16 cellular contexts compared by ENCODE assay signal in genomic region chr17:77792626-77793025, GRCh38.
DNase-seq lines count a peak whose midpoint lies in the region; ATAC-seq and TF ChIP-seq lines count a peak whose summit lies in the region.
"Had no signal": no experiment of that assay in that cellular context is flagged by ENCODE, and none has a peak within 500 bp of the region (broad histone marks: within the 10 kb centered on the region; RNA-seq: fewer than 3 reads in every experiment).

No MANE protein-coding gene starts in this region.

- H2AK5ac ChIP-seq in neuronal stem cell (ENCODE audit: low read depth, low read length), result no peak overlapping the region

- ATAC-seq in GM23338 (no peak), HG02884 (IDR thresholded peaks at IDR 0.05; ENCODE audit: unreplicated experiment) (no peak)
- ATAC-seq: CD8-positive, alpha-beta T cell; HCT116 had no signal

- peak overlapping the region; percentile 4 for H2BK5ac ChIP-seq in neuronal stem cell (ENCODE audit: low read length)

- H3K27me3 ChIP-seq in GM23338 (ENCODE audit: insufficient read depth) (peaks cover 47% of the 10 kb centered on the region), neuronal stem cell (ENCODE audit: control insufficient read depth in 3 of 3, insufficient read depth in 3 of 3, low read depth in 1 of 3, low read length in 3 of 3) (peaks cover 0 to 44% (median 35%) of the 10 kb centered on the region in 3 experiments)

- WGBS in neuronal stem cell (ENCODE audit: extremely low coverage in 2 of 2, insufficient read length in 2 of 2, insufficient replicate concordance in 1 of 2), 2 donors, result no CpG with 5 or more reads among the region's 10 CpGs

- H2AFZ ChIP-seq in GM23338, result no peak overlapping the region
- no peak overlapping the region for H2AFZ ChIP-seq in neuronal stem cell (ENCODE audit: low read length)

- H4K8ac ChIP-seq in neuronal stem cell (ENCODE audit: low read depth, low read length), result no peak overlapping the region

- H3K79me1 ChIP-seq in neuronal stem cell (ENCODE audit: low read depth, low read length), result no peaks in the 10 kb centered on the region

- H3K4ac ChIP-seq in neuronal stem cell (ENCODE audit: low read length), result no peak overlapping the region

- H3K4me1 Mint-ChIP-seq in CD14-positive monocyte (no peaks in the 10 kb centered on the region), GM23338 (peaks cover 54% of the 10 kb centered on the region), glutamatergic neuron (ENCODE audit: low read depth, unreplicated experiment) (peaks cover 4% of the 10 kb centered on the region)

- H4K91ac ChIP-seq in neuronal stem cell (ENCODE audit: low read depth, low read length, poor library complexity), result no peak overlapping the region

- H3K23ac ChIP-seq in neuronal stem cell (ENCODE audit: low read depth, low read length, poor library complexity), result no peak overlapping the region

- no peak overlapping the region for H3K4me3 Mint-ChIP-seq in CD14-positive monocyte
- H3K4me3 Mint-ChIP-seq in GM23338, result no peak overlapping the region
- no peak overlapping the region for H3K4me3 Mint-ChIP-seq in glutamatergic neuron (ENCODE audit: unreplicated experiment)
- H3K4me3 Mint-ChIP-seq: CD4-positive, CD25-positive, alpha-beta regulatory T cell; CD8-positive, alpha-beta T cell; H9 had no signal

- peaks cover 0 to 2% (median 0%) of the 10 kb centered on the region in 7 donors for H3K9me3 Mint-ChIP-seq in CD14-positive monocyte
- H3K9me3 Mint-ChIP-seq in GM23338, result peaks cover 19% of the 10 kb centered on the region; the same call in 2 of the 3 replicates
- H3K9me3 Mint-ChIP-seq in glutamatergic neuron (ENCODE audit: unreplicated experiment), result peaks cover 3% of the 10 kb centered on the region
- H3K9me3 Mint-ChIP-seq: CD4-positive, CD25-positive, alpha-beta regulatory T cell; CD8-positive, alpha-beta T cell had no signal

- H3K36me3 ChIP-seq in GM23338 (ENCODE audit: insufficient read depth) (no peaks in the 10 kb centered on the region), neuronal stem cell (replicated peaks in 1 of 2; ENCODE audit: control insufficient read depth in 2 of 2, insufficient read depth in 2 of 2, low read length in 2 of 2) (no peaks in the 10 kb centered on the region)

- intact Hi-C loops in CD14-positive monocyte (cut with micrococcal nuclease), result no loop called here

- no peaks in the 10 kb centered on the region for H3K79me2 ChIP-seq in GM23338 (replicated peaks; ENCODE audit: insufficient read depth)

- no peak overlapping the region for H2BK120ac ChIP-seq in neuronal stem cell (ENCODE audit: low read depth, low read length)

- H3K27me3 Mint-ChIP-seq in CD14-positive monocyte (ENCODE audit: low read depth in 3 of 3) (peaks cover 20 to 30% (median 30%) of the 10 kb centered on the region in 3 donors), GM23338 (ENCODE audit: insufficient read depth, low read depth, poor library complexity) (peaks cover 61% of the 10 kb centered on the region), glutamatergic neuron (ENCODE audit: unreplicated experiment) (peaks cover 12% of the 10 kb centered on the region)

- no peak overlapping the region for H3K14ac ChIP-seq in neuronal stem cell (ENCODE audit: low read length)

- H2BK15ac ChIP-seq in neuronal stem cell (ENCODE audit: low read length), result no peak overlapping the region

- H3K4me2 ChIP-seq in GM23338 (peak overlapping the region; percentile 14; the same call in 1 of the 2 replicates), neuronal stem cell (ENCODE audit: insufficient read depth, low read length, poor library complexity, severe bottlenecking) (no peak overlapping the region)

- peak overlapping the region; percentile 80 for H3K18ac ChIP-seq in neuronal stem cell (ENCODE audit: low read length)

- TF ChIP-seq CTCF in CD14-positive monocyte (IDR thresholded peaks at IDR 0.05) (no peak), GM23338 (conservative IDR thresholded peaks at IDR 0.05; ENCODE audit: low read depth in 2 of 2) (no peak), glutamatergic neuron (IDR thresholded peaks at IDR 0.05; ENCODE audit: partially characterized antibody, unreplicated experiment) (no peak)

- H3K27ac ChIP-seq in GM23338 (ENCODE audit: low read depth), result no peak overlapping the region
- H3K27ac ChIP-seq in neuronal stem cell (replicated peaks; ENCODE audit: low read length), result no peak overlapping the region

- no peak overlapping the region for H3K9ac ChIP-seq in neuronal stem cell (ENCODE audit: low read depth, low read length, poor library complexity)

- H3K4me3 ChIP-seq in GM23338 (no peak overlapping the region), neuronal stem cell (ENCODE audit: low read length in 2 of 2) (no peak overlapping the region)

- H3K27ac Mint-ChIP-seq in CD14-positive monocyte, result no peak overlapping the region
- no peak overlapping the region for H3K27ac Mint-ChIP-seq in GM23338
- H3K27ac Mint-ChIP-seq in glutamatergic neuron (ENCODE audit: unreplicated experiment), result no peak overlapping the region
- H3K27ac Mint-ChIP-seq: CD4-positive, CD25-positive, alpha-beta regulatory T cell; CD8-positive, alpha-beta T cell had no signal

- no peaks in the 10 kb centered on the region for H3K9me3 ChIP-seq in neuronal stem cell (replicated peaks in 1 of 2; ENCODE audit: control insufficient read depth in 2 of 2, insufficient read depth in 1 of 2, low read depth in 1 of 2, low read length in 2 of 2)
- H3K9me3 ChIP-seq: Caco-2 had no signal

- no peaks in the 10 kb centered on the region for H3K36me3 Mint-ChIP-seq in CD14-positive monocyte
- H3K36me3 Mint-ChIP-seq in GM23338 (ENCODE audit: low read depth), result peaks cover 17% of the 10 kb centered on the region
- peaks cover 3% of the 10 kb centered on the region for H3K36me3 Mint-ChIP-seq in glutamatergic neuron (ENCODE audit: unreplicated experiment)
- H3K36me3 Mint-ChIP-seq: CD4-positive, CD25-positive, alpha-beta regulatory T cell; CD8-positive, alpha-beta T cell had no signal

- no peaks in the 10 kb centered on the region for H3K9me2 ChIP-seq in GM23338 (ENCODE audit: insufficient read depth)

- no peaks in the 10 kb centered on the region for H4K20me1 ChIP-seq in GM23338 (replicated peaks; ENCODE audit: insufficient read depth)

- peaks cover 6% of the 10 kb centered on the region; the same call in 1 of the 2 replicates for H3F3A ChIP-seq in GM23338 (replicated peaks; ENCODE audit: low read depth)

- H2BK12ac ChIP-seq in neuronal stem cell (ENCODE audit: low read length), result no peak overlapping the region

- H3K4me1 ChIP-seq in GM23338 (ENCODE audit: insufficient read depth), result peaks cover 44% of the 10 kb centered on the region
- peaks cover 3 to 10% of the 10 kb centered on the region in 2 donors for H3K4me1 ChIP-seq in neuronal stem cell (ENCODE audit: control insufficient read depth in 2 of 2, insufficient read depth in 1 of 2, low read depth in 1 of 2, low read length in 2 of 2)
- H3K4me1 ChIP-seq: Caco-2 had no signal

- peak; percentile 21 for DNase-seq in CD14-positive monocyte (ENCODE audit: low spot score)
- DNase-seq in GM23338 (ENCODE audit: low spot score), result no peak
- peak; percentile 6 for DNase-seq in glutamatergic neuron
- no peak for DNase-seq in neuronal stem cell (ENCODE audit: low spot score)
- DNase-seq in activated CD4-positive, alpha-beta T cell treated with anti-CD3 and anti-CD28 coated beads, Interleukin-2, amount 50 U/mL, for 1 hour, result no peak
- DNase-seq in kidney tubule cell (ENCODE audit: low spot score), result no peak
- no peak for DNase-seq in NCI-H187 (lab: John Stamatoyannopoulos, UW)
- DNase-seq: C1 segment of cervical spinal cord; Caco-2; CD4-positive, CD25-positive, alpha-beta regulatory T cell; CD8-positive, alpha-beta T cell; DMS153; DND-41; H9 had no signal

TF ChIP-seq in GM23338, 12 proteins besides CTCF, POLR2A, EP300 and RAD21 (continues in another document):
- TF ChIP-seq REST (IDR thresholded peaks at IDR 0.05; ENCODE audit: unreplicated experiment) (no peak), EZH2phosphoT487 (IDR thresholded peaks at IDR 0.05; ENCODE audit: unreplicated experiment) (no peak), ETS1 (IDR thresholded peaks at IDR 0.05) (no peak), POLR2AphosphoS5 (IDR thresholded peaks at IDR 0.05; ENCODE audit: low read depth) (no peak)

Comparison
In these comparisons a context has a peak if more than half of its experiments do, and no peak if none do; other contexts are left out.
1. DNase-seq: peak in CD14-positive monocyte (single experiment) and glutamatergic neuron (single experiment); none in GM23338 (single experiment), neuronal stem cell (single experiment), activated CD4-positive, alpha-beta T cell treated with anti-CD3 and anti-CD28 coated beads, Interleukin-2, amount 50 U/mL, for 1 hour (single experiment), kidney tubule cell (single experiment) and NCI-H187 (0 of 2).